22 cellular contexts compared by ENCODE assay signal in genomic region chr2:109473006-109473380, GRCh38.
DNase-seq lines count a peak whose midpoint lies in the region; ATAC-seq and TF ChIP-seq lines count a peak whose summit lies in the region.
"Had no signal": no experiment of that assay in that cellular context is flagged by ENCODE, and none has a peak within 500 bp of the region (broad histone marks: within the 10 kb centered on the region; RNA-seq: fewer than 3 reads in every experiment).

No MANE protein-coding gene starts in this region.

- peaks cover 4% of the 10 kb centered on the region; the same call in 1 of the 2 replicates for H3K4me1 Mint-ChIP-seq in WTC11
- H3K4me1 Mint-ChIP-seq in activated T-cell treated with anti-CD3 and anti-CD28 coated beads, Interleukin-2, amount 50 U/mL, for 24 hours (ENCODE audit: low read depth) = peaks cover 6% of the 10 kb centered on the region

- H3K36me3 ChIP-seq in left ventricle myocardium inferior = no peaks in the 10 kb centered on the region
- H3K36me3 ChIP-seq in mesodermal cell (ENCODE audit: control insufficient read depth, insufficient read depth, low read length) = no peaks in the 10 kb centered on the region
- H3K36me3 ChIP-seq: HAP-1, right lobe of liver, uterus had no signal

- H3K27ac Mint-ChIP-seq in WTC11 = no peak overlapping the region
- H3K27ac Mint-ChIP-seq in activated T-cell treated with anti-CD3 and anti-CD28 coated beads, Interleukin-2, amount 50 U/mL, for 24 hours = no peak overlapping the region

- intact Hi-C loops in left ventricle myocardium inferior (cut with micrococcal nuclease) (no loop called here), right cardiac atrium (cut with DNase I) (no loop called here), head of caudate nucleus (cut with DNase I) (no loop called here)

- H3K27ac ChIP-seq in left ventricle myocardium inferior (replicated peaks) (peak overlapping the region; percentile 30), right cardiac atrium (ENCODE audit: low read length) (no peak overlapping the region), mesodermal cell (ENCODE audit: low read depth, low read length, severe bottlenecking) (peak overlapping the region; percentile 10)
- H3K27ac ChIP-seq: C4-2B, KMS-11, right lobe of liver, uterus had no signal

- CTCF ChIA-PET in WTC11 (lab: Charles Lee) = interaction anchor here (1.1 to 1.6 kb wide), 2 partner anchors 37 to 65 kb away, joined by 4 to 10 read pairs; no protein-coding TSS in a partner anchor

- ATAC-seq in right cardiac atrium = no peak
- peak; percentile 78 for ATAC-seq in WTC11
- ATAC-seq in GM19351 (IDR thresholded peaks at IDR 0.05; ENCODE audit: unreplicated experiment) = no peak
- ATAC-seq: activated naive CD4-positive, alpha-beta T cell treated with anti-CD3 and anti-CD28 coated beads, Interleukin-2, amount 50 U/mL, for 72 hours; left cardiac atrium; right lobe of liver had no signal

- H3K4me3 ChIP-seq in left ventricle myocardium inferior (no peak overlapping the region), right cardiac atrium (ENCODE audit: low read length) (no peak overlapping the region), mesodermal cell (ENCODE audit: extremely low read depth, insufficient read depth, low read length, poor library complexity, severe bottlenecking) (no peak overlapping the region)
- H3K4me3 ChIP-seq: HAP-1, right lobe of liver, uterus had no signal

- POLR2A ChIA-PET in WTC11 (lab: Charles Lee) = no interaction called here

- H3K4me1 ChIP-seq in left ventricle myocardium inferior = peaks cover 49% of the 10 kb centered on the region
- peaks cover 3% of the 10 kb centered on the region for H3K4me1 ChIP-seq in right cardiac atrium (ENCODE audit: control insufficient read depth, insufficient read depth, low read length)
- peaks cover 21% of the 10 kb centered on the region for H3K4me1 ChIP-seq in mesodermal cell (ENCODE audit: control insufficient read depth, insufficient read depth, low read length, poor library complexity, severe bottlenecking)
- H3K4me1 ChIP-seq: HAP-1, right lobe of liver, uterus had no signal

- WGBS in right cardiac atrium = 87% methylated on average over 9 of the region's 9 CpGs
- 82 to 85% methylated on average over 8 to 9 of the region's 9 CpGs for WGBS in mesodermal cell (ENCODE audit: insufficient coverage in 2 of 2), 2 experiments

- H3K9me3 ChIP-seq in left ventricle myocardium inferior (replicated peaks) (no peaks in the 10 kb centered on the region), right cardiac atrium (ENCODE audit: control insufficient read depth, low read length) (no peaks in the 10 kb centered on the region), mesodermal cell (ENCODE audit: control insufficient read depth, low read length) (no peaks in the 10 kb centered on the region)
- H3K9me3 ChIP-seq: HAP-1, right lobe of liver, uterus had no signal

- DNase-seq in left ventricle myocardium inferior (no peak), right cardiac atrium (no peak), WTC11 (ENCODE audit: low spot score) (peak; percentile 22), head of caudate nucleus (no peak), HuH-7 (ENCODE audit: low spot score) (no peak)
- DNase-seq in activated T-cell treated with anti-CD3 and anti-CD28 coated beads, Interleukin-2, amount 50 U/mL, for 24 hours = no peak
- DNase-seq: ACHN; cerebellar nuclear complex; DND-41; effector CD4-positive, alpha-beta T cell; left cardiac atrium; NCI-H2029; NCI-H524 treated with DMSO at 0.1 percent for 48 hours; right lobe of liver; SW 1271; uterus had no signal

- H3K27me3 ChIP-seq in left ventricle myocardium inferior (ENCODE audit: low read depth) (no peaks in the 10 kb centered on the region), right cardiac atrium (ENCODE audit: control insufficient read depth, insufficient read depth) (no peaks in the 10 kb centered on the region)
- H3K27me3 ChIP-seq: right lobe of liver, uterus had no signal

- H3K9me3 Mint-ChIP-seq in WTC11 = no peaks in the 10 kb centered on the region
- no peaks in the 10 kb centered on the region for H3K9me3 Mint-ChIP-seq in activated T-cell treated with anti-CD3 and anti-CD28 coated beads, Interleukin-2, amount 50 U/mL, for 24 hours

- no peak overlapping the region for H3K4me3 Mint-ChIP-seq in WTC11
- H3K4me3 Mint-ChIP-seq in activated T-cell treated with anti-CD3 and anti-CD28 coated beads, Interleukin-2, amount 50 U/mL, for 24 hours = no peak overlapping the region

- H3K36me3 Mint-ChIP-seq in WTC11 = no peaks in the 10 kb centered on the region
- no peaks in the 10 kb centered on the region for H3K36me3 Mint-ChIP-seq in activated T-cell treated with anti-CD3 and anti-CD28 coated beads, Interleukin-2, amount 50 U/mL, for 24 hours (ENCODE audit: low read depth)
- H3K36me3 Mint-ChIP-seq: activated naive CD4-positive, alpha-beta T cell treated with anti-CD3 and anti-CD28 coated beads, Interleukin-2, amount 50 U/mL, for 72 hours had no signal

- TF ChIP-seq CTCF in left ventricle myocardium inferior (IDR thresholded peaks at IDR 0.05; ENCODE audit: borderline replicate concordance) = no peak
- no peak for TF ChIP-seq CTCF in WTC11 (IDR thresholded peaks at IDR 0.05)

- H3K27me3 Mint-ChIP-seq in WTC11 (ENCODE audit: low read depth) = no peaks in the 10 kb centered on the region
- no peaks in the 10 kb centered on the region for H3K27me3 Mint-ChIP-seq in activated T-cell treated with anti-CD3 and anti-CD28 coated beads, Interleukin-2, amount 50 U/mL, for 24 hours

TF ChIP-seq in WTC11, 78 proteins besides CTCF, POLR2A, EP300 and RAD21:
- TF ChIP-seq USF2 (CRISPR knock-in tag; IDR thresholded peaks at IDR 0.05) = peak; percentile 19; the same call in 1 of the 2 replicates
- TF ChIP-seq ZNF263 (CRISPR knock-in tag; IDR thresholded peaks at IDR 0.05; ENCODE audit: low read depth) = no peak
